26 cellular contexts compared by ENCODE assay signal in genomic region chr2:189413249-189413648, GRCh38.
"Had no signal": no experiment of that assay in that cellular context is flagged by ENCODE, and none has a peak within 500 bp of the region (broad histone marks: within the 10 kb centered on the region; RNA-seq: fewer than 3 reads in every experiment).

No MANE protein-coding gene starts in this region.

- DNase-seq: activated CD4-positive, alpha-beta T cell treated with anti-CD3 and anti-CD28 coated beads, Interleukin-2, amount 10 ng/mL, durations not matched to agents 7 days and 5 days; activated CD4-positive, CD25-positive, alpha-beta regulatory T cell treated with anti-CD3 and anti-CD28 coated beads, Interleukin-2, amount 50 U/mL, for 72 hours; activated CD8-positive, alpha-beta memory T cell treated with anti-CD3 and anti-CD28 coated beads, Interleukin-2, amount 10 ng/mL, durations not matched to agents 7 days and 5 days; activated CD8-positive, alpha-beta T cell treated with anti-CD3 and anti-CD28 coated beads for 36 hours; activated effector memory CD4-positive, alpha-beta T cell treated with anti-CD3 and anti-CD28 coated beads, Interleukin-2, amount 50 U/mL, for 16 hours; activated naive CD4-positive, alpha-beta T cell treated with anti-CD3 and anti-CD28 coated beads, Interleukin-2, amount 10 ng/mL, durations not matched to agents 7 days and 5 days; activated T-cell treated with anti-CD3 and anti-CD28 coated beads for 4 hours; body of pancreas; dermis blood vessel endothelial cell; effector memory CD4-positive, alpha-beta T cell; gastrocnemius medialis; hypothalamus; left ventricle myocardium superior; naive B cell; ovary; stimulated activated CD4-positive, alpha-beta T cell treated with anti-CD3 and anti-CD28 coated beads, Interleukin-2, amount 100 ng/mL, for 24 hours; stimulated activated naive CD8-positive, alpha-beta T cell treated with anti-CD3 and anti-CD28 coated beads, Interleukin-15, amount 100 ng/mL, for 72 hours; T-helper 1 cell; WERI-Rb-1 had no signal

- H3K27me3 ChIP-seq: body of pancreas, gastrocnemius medialis, ovary, right atrium auricular region, suprapubic skin, tibial nerve had no signal

- H3K27me3 Mint-ChIP-seq: activated CD4-positive, alpha-beta T cell treated with anti-CD3 and anti-CD28 coated beads, Interleukin-2, amount 10 ng/mL, durations not matched to agents 7 days and 5 days; activated CD8-positive, alpha-beta memory T cell treated with anti-CD3 and anti-CD28 coated beads, Interleukin-2, amount 10 ng/mL, durations not matched to agents 7 days and 5 days; activated CD8-positive, alpha-beta T cell treated with anti-CD3 and anti-CD28 coated beads for 36 hours; activated naive CD4-positive, alpha-beta T cell treated with anti-CD3 and anti-CD28 coated beads, Interleukin-2, amount 10 ng/mL, durations not matched to agents 7 days and 5 days; naive B cell; stimulated activated naive CD8-positive, alpha-beta T cell treated with anti-CD3 and anti-CD28 coated beads, Interleukin-15, amount 100 ng/mL, for 72 hours had no signal

- H3K27ac ChIP-seq: body of pancreas, gastrocnemius medialis, prostate gland, right atrium auricular region, suprapubic skin, WERI-Rb-1 had no signal

- H3K4me3 ChIP-seq: body of pancreas, gastrocnemius medialis, ovary, prostate gland, right atrium auricular region, skin epidermis, suprapubic skin, tibial nerve had no signal

- H3K36me3 ChIP-seq: gastrocnemius medialis, ovary, prostate gland, right atrium auricular region, suprapubic skin, tibial nerve, WERI-Rb-1 had no signal

- H3K4me1 Mint-ChIP-seq: activated CD8-positive, alpha-beta memory T cell treated with anti-CD3 and anti-CD28 coated beads, Interleukin-2, amount 10 ng/mL, durations not matched to agents 7 days and 5 days; naive B cell; stimulated activated effector memory CD8-positive, alpha-beta T cell treated with anti-CD3 and anti-CD28 coated beads, Interleukin-12 subunit alpha, Interleukin-12 subunit beta, amount 100 ng/mL, for 72 hours had no signal

- H3K27ac Mint-ChIP-seq: activated CD4-positive, alpha-beta T cell treated with anti-CD3 and anti-CD28 coated beads, Interleukin-2, amount 10 ng/mL, durations not matched to agents 7 days and 5 days; activated CD8-positive, alpha-beta memory T cell treated with anti-CD3 and anti-CD28 coated beads, Interleukin-2, amount 10 ng/mL, durations not matched to agents 7 days and 5 days; activated CD8-positive, alpha-beta T cell treated with anti-CD3 and anti-CD28 coated beads for 36 hours; activated naive CD4-positive, alpha-beta T cell treated with anti-CD3 and anti-CD28 coated beads, Interleukin-2, amount 10 ng/mL, durations not matched to agents 7 days and 5 days; naive B cell; stimulated activated effector memory CD8-positive, alpha-beta T cell treated with anti-CD3 and anti-CD28 coated beads, Interleukin-12 subunit alpha, Interleukin-12 subunit beta, amount 100 ng/mL, for 72 hours; stimulated activated naive CD8-positive, alpha-beta T cell treated with anti-CD3 and anti-CD28 coated beads, Interleukin-15, amount 100 ng/mL, for 72 hours had no signal

- H3K9me3 ChIP-seq: body of pancreas, gastrocnemius medialis, ovary, prostate gland, right atrium auricular region, suprapubic skin, tibial nerve had no signal

- H3K4me3 Mint-ChIP-seq: activated CD4-positive, alpha-beta T cell treated with anti-CD3 and anti-CD28 coated beads, Interleukin-2, amount 10 ng/mL, durations not matched to agents 7 days and 5 days; activated CD8-positive, alpha-beta memory T cell treated with anti-CD3 and anti-CD28 coated beads, Interleukin-2, amount 10 ng/mL, durations not matched to agents 7 days and 5 days; activated CD8-positive, alpha-beta T cell treated with anti-CD3 and anti-CD28 coated beads for 36 hours; activated naive CD4-positive, alpha-beta T cell treated with anti-CD3 and anti-CD28 coated beads, Interleukin-2, amount 10 ng/mL, durations not matched to agents 7 days and 5 days; naive B cell; stimulated activated effector memory CD8-positive, alpha-beta T cell treated with anti-CD3 and anti-CD28 coated beads, Interleukin-12 subunit alpha, Interleukin-12 subunit beta, amount 100 ng/mL, for 72 hours; stimulated activated naive CD8-positive, alpha-beta T cell treated with anti-CD3 and anti-CD28 coated beads, Interleukin-15, amount 100 ng/mL, for 72 hours had no signal

- H3K4me1 ChIP-seq: body of pancreas, prostate gland had no signal

- FAIRE-seq: urothelium cell line had no signal

- H3K36me3 Mint-ChIP-seq: activated CD8-positive, alpha-beta memory T cell treated with anti-CD3 and anti-CD28 coated beads, Interleukin-2, amount 10 ng/mL, durations not matched to agents 7 days and 5 days; activated naive CD4-positive, alpha-beta T cell treated with anti-CD3 and anti-CD28 coated beads, Interleukin-2, amount 10 ng/mL, durations not matched to agents 7 days and 5 days; naive B cell; stimulated activated effector memory CD8-positive, alpha-beta T cell treated with anti-CD3 and anti-CD28 coated beads, Interleukin-12 subunit alpha, Interleukin-12 subunit beta, amount 100 ng/mL, for 72 hours had no signal

- H3K9me3 Mint-ChIP-seq: activated CD4-positive, alpha-beta T cell treated with anti-CD3 and anti-CD28 coated beads, Interleukin-2, amount 10 ng/mL, durations not matched to agents 7 days and 5 days; activated CD8-positive, alpha-beta T cell treated with anti-CD3 and anti-CD28 coated beads for 36 hours; activated naive CD4-positive, alpha-beta T cell treated with anti-CD3 and anti-CD28 coated beads, Interleukin-2, amount 10 ng/mL, durations not matched to agents 7 days and 5 days; naive B cell; stimulated activated effector memory CD8-positive, alpha-beta T cell treated with anti-CD3 and anti-CD28 coated beads, Interleukin-12 subunit alpha, Interleukin-12 subunit beta, amount 100 ng/mL, for 72 hours; stimulated activated naive CD8-positive, alpha-beta T cell treated with anti-CD3 and anti-CD28 coated beads, Interleukin-15, amount 100 ng/mL, for 72 hours had no signal

- ATAC-seq: activated CD8-positive, alpha-beta memory T cell treated with anti-CD3 and anti-CD28 coated beads, Interleukin-2, amount 10 ng/mL, durations not matched to agents 7 days and 5 days; activated CD8-positive, alpha-beta T cell treated with anti-CD3 and anti-CD28 coated beads for 36 hours; body of pancreas; gastrocnemius medialis; left ventricle myocardium superior; stimulated activated effector memory CD8-positive, alpha-beta T cell treated with anti-CD3 and anti-CD28 coated beads, Interleukin-12 subunit alpha, Interleukin-12 subunit beta, amount 100 ng/mL, for 72 hours; stimulated activated naive CD8-positive, alpha-beta T cell treated with anti-CD3 and anti-CD28 coated beads, Interleukin-15, amount 100 ng/mL, for 72 hours had no signal
